ENCODE assay signal across 22 cellular contexts in the genomic region with DNA sequence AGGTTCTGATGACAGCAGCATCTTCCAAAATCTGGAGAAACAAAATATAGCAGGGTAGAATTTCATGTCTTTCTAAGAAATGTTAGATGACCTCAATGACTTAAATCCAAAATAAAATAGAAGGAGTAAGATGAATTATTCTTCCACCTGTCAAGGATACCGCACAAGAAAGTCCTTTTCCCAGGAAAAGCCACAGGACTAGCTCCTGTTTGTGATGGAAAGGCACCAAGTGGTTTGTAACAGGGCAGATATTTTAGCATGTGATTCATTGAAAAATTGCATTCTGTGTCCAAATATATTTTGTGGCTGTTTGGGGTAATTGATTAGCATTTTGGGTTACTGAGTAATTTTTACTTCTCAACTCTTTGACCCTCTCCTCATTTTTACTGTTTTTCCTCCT. TPM values are rescaled to one million over a fixed set of nuclear protein-coding genes. Genes with fewer than 3 reads are reported as not detected.
DNase-seq lines count a peak whose midpoint lies in the region; ATAC-seq and TF ChIP-seq lines count a peak whose summit lies in the region.
"Had no signal": no experiment of that assay in that cellular context is flagged by ENCODE, and none has a peak within 500 bp of the region (broad histone marks: within the 10 kb centered on the region; RNA-seq: fewer than 3 reads in every experiment).

No MANE protein-coding gene starts in this region.

- peak; percentile 8 for DNase-seq in AG20443 (ENCODE audit: low spot score)
- DNase-seq in PC-9 = no peak
- DNase-seq in mesothelial cell of epicardium (ENCODE audit: low spot score in 2 of 2, unreplicated experiment in 2 of 2) = no peak
- no peak for DNase-seq in progenitor cell of endocrine pancreas (ENCODE audit: low spot score, unreplicated experiment)
- no peak for DNase-seq in retina
- DNase-seq in activated CD4-positive, alpha-beta T cell treated with anti-CD3 and anti-CD28 coated beads for 4 hours = no peak
- DNase-seq: CD4-positive, CD25-positive, alpha-beta regulatory T cell; COR-L47; DMS 273 treated with DMSO at 0.1 percent for 48 hours; DMS79 treated with DMSO at 0.1 percent for 48 hours; KBM-7; NCI-H1092; NCI-H1436; NCI-H187 treated with DMSO at 0.1 percent for 48 hours; NCI-H2107; NCI-H446 treated with DMSO at 0.1 percent for 48 hours; NCI-H526 treated with DMSO at 0.1 percent for 48 hours; OCI-M1 had no signal

- H2AFZ ChIP-seq in PC-9 = no peak overlapping the region

- no peak overlapping the region for H3K4me3 ChIP-seq in PC-9
- H3K4me3 ChIP-seq: SJSA1 had no signal

- no peaks in the 10 kb centered on the region; the same call in 1 of the 2 replicates for H3K9me2 ChIP-seq in PC-9 (ENCODE audit: insufficient read depth)

- peaks cover 5% of the 10 kb centered on the region for H3K4me1 Mint-ChIP-seq in mesothelial cell of epicardium
- no peaks in the 10 kb centered on the region for H3K4me1 Mint-ChIP-seq in progenitor cell of endocrine pancreas (ENCODE audit: low read depth)

- H3K4me3 Mint-ChIP-seq in mesothelial cell of epicardium = peak overlapping the region; percentile 44
- peak overlapping the region; percentile 38 for H3K4me3 Mint-ChIP-seq in progenitor cell of endocrine pancreas (ENCODE audit: low read depth)
- H3K4me3 Mint-ChIP-seq: CD4-positive, CD25-positive, alpha-beta regulatory T cell had no signal

- H3K27ac ChIP-seq in PC-9 = no peak overlapping the region
- H3K27ac ChIP-seq: SJSA1 had no signal

- H3K9me3 Mint-ChIP-seq in mesothelial cell of epicardium (peaks cover 18% of the 10 kb centered on the region), progenitor cell of endocrine pancreas (ENCODE audit: low read depth) (peaks cover 17% of the 10 kb centered on the region)

- no peaks in the 10 kb centered on the region for H3K79me2 ChIP-seq in PC-9 (ENCODE audit: low read depth)

- no peaks in the 10 kb centered on the region for H3K9me3 ChIP-seq in PC-9 (ENCODE audit: insufficient read depth, low read depth)

- CTCF ChIA-PET in PC-9 (lab: Charles Lee) = no interaction called here

- H3K27me3 Mint-ChIP-seq in mesothelial cell of epicardium (ENCODE audit: low read depth) = peaks cover 37% of the 10 kb centered on the region
- H3K27me3 Mint-ChIP-seq in progenitor cell of endocrine pancreas = peaks cover 16% of the 10 kb centered on the region

- no peaks in the 10 kb centered on the region for H3K36me3 ChIP-seq in PC-9 (ENCODE audit: low read depth)
- H3K36me3 ChIP-seq: SJSA1 had no signal

- no peaks in the 10 kb centered on the region for H4K20me1 ChIP-seq in PC-9 (ENCODE audit: insufficient read depth)

- H3K4me1 ChIP-seq in PC-9 (replicated peaks; ENCODE audit: insufficient read depth) = peaks cover 4% of the 10 kb centered on the region; the same call in 1 of the 2 replicates
- H3K4me1 ChIP-seq: SJSA1 had no signal

- no TSS peak for BruUV-seq in PC-9 (replicated peaks; lab: Mats Ljungman, UMichigan)

- ATAC-seq in SK-N-SH treated with all-trans-retinoic acid at 6 μM for 48 hours = no peak
- ATAC-seq: HCT116, Right ventricle myocardium inferior had no signal

- no peaks in the 10 kb centered on the region for H3K36me3 Mint-ChIP-seq in mesothelial cell of epicardium
- peaks cover 6% of the 10 kb centered on the region for H3K36me3 Mint-ChIP-seq in progenitor cell of endocrine pancreas (ENCODE audit: insufficient read depth)
- H3K36me3 Mint-ChIP-seq: CD4-positive, CD25-positive, alpha-beta regulatory T cell had no signal

- H3K27ac Mint-ChIP-seq in mesothelial cell of epicardium (no peak overlapping the region), progenitor cell of endocrine pancreas (peak overlapping the region; percentile 12)
- H3K27ac Mint-ChIP-seq: CD4-positive, CD25-positive, alpha-beta regulatory T cell had no signal

- intact Hi-C loops in PC-9 (cut with micrococcal nuclease; ENCODE audit: unreplicated experiment) = no loop called here

- POLR2A ChIA-PET in PC-9 (lab: Charles Lee; ENCODE audit: unreplicated experiment) = no interaction called here

- H3F3A ChIP-seq in PC-9 (ENCODE audit: insufficient read depth, low read depth) = peaks cover 13% of the 10 kb centered on the region

- H3K4me2 ChIP-seq in PC-9 = peak overlapping the region; percentile 73; the same call in 1 of the 2 replicates

- no peaks in the 10 kb centered on the region for H3K27me3 ChIP-seq in PC-9 (ENCODE audit: insufficient read depth, low read depth)

- TF ChIP-seq CTCF in PC-9 (conservative IDR thresholded peaks at IDR 0.05) = no peak
- no peak for TF ChIP-seq CTCF in mesothelial cell of epicardium (IDR thresholded peaks at IDR 0.05; ENCODE audit: unreplicated experiment)
- no peak for TF ChIP-seq CTCF in progenitor cell of endocrine pancreas (IDR thresholded peaks at IDR 0.05; ENCODE audit: unreplicated experiment)

TF ChIP-seq in SK-N-SH treated with all-trans-retinoic acid at 6 μM for 48 hours, 23 proteins besides CTCF, POLR2A, EP300 and RAD21:
- TF ChIP-seq ARNTL (CRISPR knock-in tag; IDR thresholded peaks at IDR 0.05; ENCODE audit: borderline replicate concordance, low read depth) (no peak), ESRRG (CRISPR knock-in tag; IDR thresholded peaks at IDR 0.05) (no peak)

RNA-seq across cellular contexts. Expression of a gene that starts 2.7 kb away (rescaled TPM):
- total RNA-seq in PC-9 (2021) (52.3 and 69.3 TPM in 2 replicates), mesothelial cell of epicardium (0.11 to 0.58 TPM (median 0.16 TPM) in 3 replicates), progenitor cell of endocrine pancreas (1.1 TPM in 2 replicates)
- total RNA-seq: CD4-positive, CD25-positive, alpha-beta regulatory T cell had no signal

Comparison
In these comparisons a context has a peak if more than half of its experiments do, and no peak if none do; other contexts are left out.
1. RNA of a gene that starts 2.7 kb away (total RNA-seq): 52.3 to 69.3 TPM in PC-9; 1.1 TPM in progenitor cell of endocrine pancreas and 0.11 to 0.58 TPM in mesothelial cell of epicardium; every median in the first group is over 10 times any median in the second.